3 cellular contexts compared by ENCODE assay signal in genomic region chr1:90149101-90149500, GRCh38.
TF ChIP-seq lines count a peak whose summit lies in the region.

No MANE protein-coding gene starts in this region.

TF ChIP-seq in HCT116, 20 proteins besides CTCF, POLR2A, EP300 and RAD21:
- TF ChIP-seq TCF7L2 (IDR thresholded peaks at IDR 0.05; ENCODE audit: borderline replicate concordance, extremely low read depth, insufficient read depth, insufficient read length) (no peak), YY1 (IDR thresholded peaks at IDR 0.05; ENCODE audit: extremely low read depth, insufficient replicate concordance, low read depth, low read length) (no peak), ZBTB33 (IDR thresholded peaks at IDR 0.05; ENCODE audit: extremely low read depth, insufficient replicate concordance, low read length) (no peak), REST (IDR thresholded peaks at IDR 0.05; ENCODE audit: low read depth) (no peak), SP1 (IDR thresholded peaks at IDR 0.05; ENCODE audit: low read depth) (no peak), FOSL1 (IDR thresholded peaks at IDR 0.05; ENCODE audit: low read depth) (no peak), SIN3A (IDR thresholded peaks at IDR 0.05; ENCODE audit: low read depth) (no peak), ATF3 (IDR thresholded peaks at IDR 0.05) (no peak), ZFX (IDR thresholded peaks at IDR 0.05) (no peak), SRF (IDR thresholded peaks at IDR 0.05; ENCODE audit: low read depth) (no peak), POLR2AphosphoS5 (IDR thresholded peaks at IDR 0.05; ENCODE audit: low read depth, low read length) (no peak), ELF1 (IDR thresholded peaks at IDR 0.05; ENCODE audit: borderline replicate concordance, low read depth) (no peak), CBX3 (IDR thresholded peaks at IDR 0.05; ENCODE audit: low read depth) (no peak), CEBPB (IDR thresholded peaks at IDR 0.05; ENCODE audit: low read depth) (no peak), ZNF274 (IDR thresholded peaks at IDR 0.05; ENCODE audit: low read depth, low read length) (no peak)
TF ChIP-seq in HCT116: peak in this region for 0.

TF ChIP-seq in WTC11, 78 proteins besides CTCF, POLR2A, EP300 and RAD21:
- no peak for TF ChIP-seq NFYB (CRISPR knock-in tag; conservative IDR thresholded peaks at IDR 0.05; ENCODE audit: low read depth)
- TF ChIP-seq ZNF138 (CRISPR knock-in tag; conservative IDR thresholded peaks at IDR 0.05), result no peak
- TF ChIP-seq ZNF219 (CRISPR knock-in tag; IDR thresholded peaks at IDR 0.05; ENCODE audit: borderline replicate concordance), result no peak
- TF ChIP-seq ZNF263 (CRISPR knock-in tag; IDR thresholded peaks at IDR 0.05; ENCODE audit: low read depth), result no peak
- no peak for TF ChIP-seq SP1 (CRISPR knock-in tag; conservative IDR thresholded peaks at IDR 0.05)
- no peak for TF ChIP-seq RELA (CRISPR knock-in tag; IDR thresholded peaks at IDR 0.05; ENCODE audit: borderline replicate concordance)
- no peak for TF ChIP-seq NFE2L1 (CRISPR knock-in tag; IDR thresholded peaks at IDR 0.05)
- TF ChIP-seq ZNF281 (CRISPR knock-in tag; IDR thresholded peaks at IDR 0.05), result no peak
- TF ChIP-seq TEAD4 (CRISPR knock-in tag; IDR thresholded peaks at IDR 0.05), result no peak
- TF ChIP-seq TEAD1 (CRISPR knock-in tag; IDR thresholded peaks at IDR 0.05), result no peak
- no peak for TF ChIP-seq E2F4 (CRISPR knock-in tag; IDR thresholded peaks at IDR 0.05; ENCODE audit: borderline replicate concordance, low read depth)
- no peak for TF ChIP-seq USF2 (CRISPR knock-in tag; IDR thresholded peaks at IDR 0.05)
TF ChIP-seq in WTC11: peak in this region for 0.

TF ChIP-seq in liver, 16 proteins besides CTCF, POLR2A, EP300 and RAD21 (continued from another document):
- TF ChIP-seq ZBTB33 (IDR thresholded peaks at IDR 0.05) (no peak), REST (IDR thresholded peaks at IDR 0.05) (no peak), NR2F2 (IDR thresholded peaks at IDR 0.05) (no peak), FOXA1 (IDR thresholded peaks at IDR 0.05) (no peak), HNF4A (conservative IDR thresholded peaks at IDR 0.05) (no peak), GABPA (IDR thresholded peaks at IDR 0.05 in 1 of 2, conservative IDR thresholded peaks at IDR 0.05 in 1 of 2) (no peak), MAX (IDR thresholded peaks at IDR 0.05) (no peak), RXRA (IDR thresholded peaks at IDR 0.05) (no peak), HNF4G (IDR thresholded peaks at IDR 0.05) (no peak), ATF3 (IDR thresholded peaks at IDR 0.05) (no peak), SP1 (IDR thresholded peaks at IDR 0.05) (no peak), FOXA2 (IDR thresholded peaks at IDR 0.05) (no peak), JUND (IDR thresholded peaks at IDR 0.05) (no peak), EGR1 (IDR thresholded peaks at IDR 0.05; ENCODE audit: low read depth in 2 of 2) (no peak)
